Comparison of ENCODE assay signal across 1 cellular context in the genomic region with DNA sequence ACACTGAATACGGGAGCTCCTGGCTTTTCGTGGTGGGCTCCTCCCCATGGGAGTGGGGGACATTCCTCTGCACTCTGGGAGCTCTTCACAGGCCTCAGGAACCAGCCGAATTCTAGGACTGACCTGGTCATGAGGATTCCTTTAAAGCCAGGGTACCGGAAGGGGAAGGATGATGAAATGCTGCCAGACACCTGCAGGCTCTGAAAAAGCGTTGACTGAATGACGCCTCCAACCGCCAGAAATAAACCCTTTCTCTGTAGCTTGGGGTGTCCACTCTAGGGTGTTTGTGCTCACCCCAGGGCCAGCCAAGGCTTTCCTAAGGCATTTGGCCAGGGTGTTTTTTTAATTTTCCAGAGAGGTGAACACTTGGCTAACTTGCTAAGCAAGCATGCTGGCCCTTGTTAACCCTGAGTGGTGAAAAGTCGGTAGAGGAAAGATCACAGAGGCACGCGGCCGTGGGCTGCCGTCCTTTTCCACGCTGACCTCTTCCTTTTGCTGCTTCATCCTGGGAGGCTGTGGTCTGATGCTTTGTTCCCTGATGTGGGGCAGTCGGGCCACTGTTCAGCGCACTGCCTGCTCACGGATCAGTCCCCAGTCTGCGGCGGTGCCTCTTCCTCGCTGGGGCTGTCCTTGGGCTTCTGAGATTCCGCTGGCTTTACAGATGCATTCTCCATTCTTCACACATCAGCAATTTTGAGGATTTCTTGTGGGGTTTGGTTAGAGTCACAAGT.
TF ChIP-seq lines count a peak whose summit lies in the region.

No MANE protein-coding gene starts in this region.

TF ChIP-seq in WTC11, 78 proteins besides CTCF, POLR2A, EP300 and RAD21 (continued from another document):
- no peak for TF ChIP-seq USF1 (CRISPR knock-in tag; IDR thresholded peaks at IDR 0.05)
